Comparison of ENCODE assay signal across 1 cellular context in genomic region chr1:64921761-64922160, GRCh38.
TF ChIP-seq lines count a peak whose summit lies in the region.

No MANE protein-coding gene starts in this region.

TF ChIP-seq in K562, 482 proteins besides CTCF, POLR2A, EP300 and RAD21 (continued from another document):
- TF ChIP-seq, protein P1, sequence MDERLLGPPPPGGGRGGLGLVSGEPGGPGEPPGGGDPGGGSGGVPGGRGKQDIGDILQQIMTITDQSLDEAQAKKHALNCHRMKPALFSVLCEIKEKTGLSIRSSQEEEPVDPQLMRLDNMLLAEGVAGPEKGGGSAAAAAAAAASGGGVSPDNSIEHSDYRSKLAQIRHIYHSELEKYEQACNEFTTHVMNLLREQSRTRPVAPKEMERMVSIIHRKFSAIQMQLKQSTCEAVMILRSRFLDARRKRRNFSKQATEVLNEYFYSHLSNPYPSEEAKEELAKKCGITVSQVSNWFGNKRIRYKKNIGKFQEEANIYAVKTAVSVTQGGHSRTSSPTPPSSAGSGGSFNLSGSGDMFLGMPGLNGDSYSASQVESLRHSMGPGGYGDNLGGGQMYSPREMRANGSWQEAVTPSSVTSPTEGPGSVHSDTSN (CRISPR knock-in tag; IDR thresholded peaks at IDR 0.05; ENCODE audit: low read depth) = no peak
- TF ChIP-seq, protein P1 (tag; conservative IDR thresholded peaks at IDR 0.05; ENCODE audit: low read depth) = peak; percentile 64; the same call in 1 of the 2 replicates
- TF ChIP-seq ZNF311 (CRISPR knock-in tag; IDR thresholded peaks at IDR 0.05) (no peak), CBFA2T3 (IDR thresholded peaks at IDR 0.05) (peak; percentile 60), HNRNPK (IDR thresholded peaks at IDR 0.05; ENCODE audit: low read depth, low read length, poor library complexity, severe bottlenecking) (no peak), SOX6 (IDR thresholded peaks at IDR 0.05) (no peak), HCFC1 (IDR thresholded peaks at IDR 0.05; ENCODE audit: low read depth, low read length) (no peak), CEBPG (CRISPR knock-in tag; IDR thresholded peaks at IDR 0.05) (no peak), CEBPG (tag; conservative IDR thresholded peaks at IDR 0.05 in 1 of 2, IDR thresholded peaks at IDR 0.05 in 1 of 2) (peak; percentile 40 to 53; a peak in 2 of 4 replicates), ZBTB5 (IDR thresholded peaks at IDR 0.05) (no peak), MCM7 (IDR thresholded peaks at IDR 0.05) (no peak), DLX4 (CRISPR knock-in tag; IDR thresholded peaks at IDR 0.05) (no peak), MEF2A (IDR thresholded peaks at IDR 0.05; ENCODE audit: control insufficient read depth, low read depth, low read length) (no peak), ZNF23 (CRISPR knock-in tag; IDR thresholded peaks at IDR 0.05) (no peak), CCAR2 (IDR thresholded peaks at IDR 0.05; ENCODE audit: low read depth, low read length) (no peak), KAT7 (CRISPR knock-in tag; IDR thresholded peaks at IDR 0.05; ENCODE audit: borderline replicate concordance) (no peak), HINFP (tag; conservative IDR thresholded peaks at IDR 0.05; ENCODE audit: low read depth) (no peak), TCF3 (CRISPR knock-in tag; IDR thresholded peaks at IDR 0.05) (peak; percentile 58; the same call in 1 of the 2 replicates), ELK1 (CRISPR knock-in tag; IDR thresholded peaks at IDR 0.05) (no peak), FIP1L1 (IDR thresholded peaks at IDR 0.05; ENCODE audit: low read depth, low read length, poor library complexity, severe bottlenecking) (no peak), ZNF449 (CRISPR knock-in tag; IDR thresholded peaks at IDR 0.05) (no peak), ZNF584 (CRISPR knock-in tag; IDR thresholded peaks at IDR 0.05; ENCODE audit: low read depth) (no peak), ZNF583 (CRISPR knock-in tag; IDR thresholded peaks at IDR 0.05) (no peak), TGIF2 (CRISPR knock-in tag; IDR thresholded peaks at IDR 0.05) (no peak), RBBP5 (IDR thresholded peaks at IDR 0.05; ENCODE audit: borderline replicate concordance, insufficient read depth, low read length, poor library complexity, severe bottlenecking) (no peak), MEIS2 (IDR thresholded peaks at IDR 0.05; ENCODE audit: partially characterized antibody) (peak; percentile 31), ZNF444 (CRISPR knock-in tag; IDR thresholded peaks at IDR 0.05) (no peak), SPI1 (IDR thresholded peaks at IDR 0.05; ENCODE audit: borderline replicate concordance, low read depth, low read length) (no peak), CEBPB (tag; IDR thresholded peaks at IDR 0.05) (peak; percentile 67), SIN3B (IDR thresholded peaks at IDR 0.05; ENCODE audit: low read depth) (no peak), ATF2 (CRISPR knock-in tag; IDR thresholded peaks at IDR 0.05) (no peak), EZH2 (IDR thresholded peaks at IDR 0.05; ENCODE audit: borderline replicate concordance, low read depth, low read length) (no peak), BRD9 (IDR thresholded peaks at IDR 0.05; ENCODE audit: low read depth, partially characterized antibody) (no peak), TEAD4 (IDR thresholded peaks at IDR 0.05; ENCODE audit: low read length) (peak; percentile 45; the same call in 1 of the 2 replicates), TEAD4 (CRISPR knock-in tag; IDR thresholded peaks at IDR 0.05; ENCODE audit: borderline replicate concordance) (no peak), POLR2AphosphoS2 (IDR thresholded peaks at IDR 0.05; ENCODE audit: low read length) (no peak), MAX (CRISPR knock-in tag; IDR thresholded peaks at IDR 0.05) (no peak), CBFA2T2 (conservative IDR thresholded peaks at IDR 0.05) (0 out of 2 replicates have a peak, but pooled peaks have one; percentile 4), TAL1 (IDR thresholded peaks at IDR 0.05) (peak; percentile 37), ZEB2 (IDR thresholded peaks at IDR 0.05) (no peak), ZNF184 (CRISPR knock-in tag; IDR thresholded peaks at IDR 0.05) (no peak), GATAD2B (IDR thresholded peaks at IDR 0.05; ENCODE audit: borderline replicate concordance) (no peak), STAT5B (CRISPR knock-in tag; IDR thresholded peaks at IDR 0.05) (no peak), PTRF (tag; IDR thresholded peaks at IDR 0.05) (no peak)
- TF ChIP-seq, protein P2, sequence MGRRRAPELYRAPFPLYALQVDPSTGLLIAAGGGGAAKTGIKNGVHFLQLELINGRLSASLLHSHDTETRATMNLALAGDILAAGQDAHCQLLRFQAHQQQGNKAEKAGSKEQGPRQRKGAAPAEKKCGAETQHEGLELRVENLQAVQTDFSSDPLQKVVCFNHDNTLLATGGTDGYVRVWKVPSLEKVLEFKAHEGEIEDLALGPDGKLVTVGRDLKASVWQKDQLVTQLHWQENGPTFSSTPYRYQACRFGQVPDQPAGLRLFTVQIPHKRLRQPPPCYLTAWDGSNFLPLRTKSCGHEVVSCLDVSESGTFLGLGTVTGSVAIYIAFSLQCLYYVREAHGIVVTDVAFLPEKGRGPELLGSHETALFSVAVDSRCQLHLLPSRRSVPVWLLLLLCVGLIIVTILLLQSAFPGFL (CRISPR knock-in tag; IDR thresholded peaks at IDR 0.05) = no peak
TF ChIP-seq in K562: peak in this region for 9.
